Comparison of ENCODE assay signal across 24 cellular contexts in the genomic region with DNA sequence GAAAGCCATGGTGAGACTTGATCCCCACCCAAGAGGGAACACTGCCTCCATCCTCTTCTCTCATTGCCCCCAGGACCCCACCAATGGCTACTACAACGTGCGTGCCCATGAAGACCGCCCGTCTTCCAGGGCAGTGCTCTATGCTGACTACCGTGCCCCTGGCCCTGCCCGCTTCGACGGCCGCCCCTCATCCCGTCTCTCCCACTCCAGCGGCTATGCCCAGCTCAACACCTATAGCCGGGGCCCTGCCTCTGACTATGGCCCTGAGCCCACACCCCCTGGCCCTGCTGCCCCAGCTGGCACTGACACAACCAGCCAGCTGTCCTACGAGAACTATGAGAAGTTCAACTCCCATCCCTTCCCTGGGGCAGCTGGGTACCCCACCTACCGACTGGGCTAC.
"Had no signal": no experiment of that assay in that cellular context is flagged by ENCODE, and none has a peak within 500 bp of the region (broad histone marks: within the 10 kb centered on the region; RNA-seq: fewer than 3 reads in every experiment).

No MANE protein-coding gene starts in this region.

- H3K27ac ChIP-seq: heart left ventricle, left lung, pancreas, prostate gland, sigmoid colon, tibial nerve, vagina had no signal

- H3K36me3 ChIP-seq: pancreas had no signal

- DNase-seq: heart left ventricle; hypothalamus; immature natural killer cell; kidney; left colon; left lung; mesendoderm; naive B cell; natural killer cell; retina; sigmoid colon; small intestine; stimulated activated CD4-positive, alpha-beta T cell treated with anti-CD3 and anti-CD28 coated beads, Interleukin-1b, Interleukin-23, amount 100 ng/mL, for 48 hours; stimulated activated CD4-positive, alpha-beta T cell treated with anti-CD3 and anti-CD28 coated beads, Interleukin-4, amount 100 ng/mL, for 1 hour; stimulated activated naive B cell treated with anti-CD40 and anti-IgM and Interleukin-4, amounts not matched to agents 10 μg/mL and 1 μg/mL and 100 μg/mL, for 72 hours; substantia nigra had no signal

- H3K27me3 Mint-ChIP-seq: stimulated activated naive CD8-positive, alpha-beta T cell treated with anti-CD3 and anti-CD28 coated beads, Interleukin-15, Interleukin-2, amounts not matched to agents 100 ng/mL and 50 ng/mL, for 24 hours; type B pancreatic cell had no signal

- H3K4me1 ChIP-seq: left lung, pancreas, prostate gland, sigmoid colon had no signal

- H3K4me1 Mint-ChIP-seq: immature natural killer cell, mesothelial cell of epicardium, naive B cell, natural killer cell had no signal

- H3K9me3 ChIP-seq: heart left ventricle, left lung, pancreas, prostate gland, sigmoid colon, tibial nerve, vagina had no signal

- ATAC-seq: heart left ventricle; left colon; left lung; natural killer cell; pancreas; stimulated activated naive B cell treated with anti-CD40 and anti-IgM and Interleukin-4, amounts not matched to agents 10 μg/mL and 1 μg/mL and 100 μg/mL, for 72 hours had no signal

- H3K27me3 ChIP-seq: heart left ventricle, left lung, pancreas, sigmoid colon, tibial nerve, vagina had no signal

- H3K27ac Mint-ChIP-seq: immature natural killer cell; mesothelial cell of epicardium; natural killer cell; stimulated activated naive B cell treated with anti-CD40 and anti-IgM and Interleukin-4, amounts not matched to agents 10 μg/mL and 1 μg/mL and 100 μg/mL, for 72 hours; stimulated activated naive CD8-positive, alpha-beta T cell treated with anti-CD3 and anti-CD28 coated beads, Interleukin-15, Interleukin-2, amounts not matched to agents 100 ng/mL and 50 ng/mL, for 24 hours; type B pancreatic cell had no signal

- H3K4me3 Mint-ChIP-seq: immature natural killer cell; mesothelial cell of epicardium; natural killer cell; stimulated activated naive B cell treated with anti-CD40 and anti-IgM and Interleukin-4, amounts not matched to agents 10 μg/mL and 1 μg/mL and 100 μg/mL, for 72 hours; stimulated activated naive CD8-positive, alpha-beta T cell treated with anti-CD3 and anti-CD28 coated beads, Interleukin-15, Interleukin-2, amounts not matched to agents 100 ng/mL and 50 ng/mL, for 24 hours; type B pancreatic cell had no signal

- H3K4me3 ChIP-seq: heart left ventricle, left lung, lung, pancreas, prostate gland, sigmoid colon, tibial nerve, vagina had no signal

- H3K36me3 Mint-ChIP-seq: immature natural killer cell; naive B cell; natural killer cell; stimulated activated naive B cell treated with anti-CD40 and anti-IgM and Interleukin-4, amounts not matched to agents 10 μg/mL and 1 μg/mL and 100 μg/mL, for 72 hours had no signal

- H3K9me3 Mint-ChIP-seq: immature natural killer cell; mesothelial cell of epicardium; naive B cell; natural killer cell; stimulated activated naive B cell treated with anti-CD40 and anti-IgM and Interleukin-4, amounts not matched to agents 10 μg/mL and 1 μg/mL and 100 μg/mL, for 72 hours; stimulated activated naive CD8-positive, alpha-beta T cell treated with anti-CD3 and anti-CD28 coated beads, Interleukin-15, Interleukin-2, amounts not matched to agents 100 ng/mL and 50 ng/mL, for 24 hours; type B pancreatic cell had no signal
